In genomic region chr18:27599202-27599829, GRCh38 we compare ENCODE assay signal across 8 cellular contexts.
DNase-seq lines count a peak whose midpoint lies in the region; ATAC-seq lines count a peak whose summit lies in the region.

No MANE protein-coding gene starts in this region.

- ATAC-seq in GM18909 (IDR thresholded peaks at IDR 0.05; ENCODE audit: poor library complexity, unreplicated experiment): peak; percentile 86
- peak; percentile 76 for ATAC-seq in HG03175 (IDR thresholded peaks at IDR 0.05; ENCODE audit: unreplicated experiment)
- ATAC-seq in esophagus mucosa: no peak

- DNase-seq in DMS153 treated with DMSO at 0.1 percent for 48 hours (lab: John Stamatoyannopoulos, UW; ENCODE audit: unreplicated experiment) (peak; percentile 56), NCI-H345 (lab: John Stamatoyannopoulos, UW) (peak; percentile 58), astrocyte of the hippocampus (ENCODE audit: low read depth, low spot score) (peak; percentile 71), islet precursor cell (peak; percentile 60), substantia nigra (lab: John Stamatoyannopoulos, UW) (peak in 34 of 49 donors; percentile 0 to 54 (median 16))

- H3K27ac ChIP-seq in substantia nigra (ENCODE audit: low read depth, low read length, poor library complexity, severe bottlenecking): no peak overlapping the region

Comparison
In these comparisons a context has a peak if more than half of its experiments do, and no peak if none do; other contexts are left out.
1. DNase-seq: peak in every context shown above with its lines; median percentile 71 in astrocyte of the hippocampus; 60 in islet precursor cell; 58 in NCI-H345; 56 in DMS153 treated with DMSO at 0.1 percent for 48 hours; 16 in substantia nigra.